ENCODE assay signal across 14 cellular contexts in the genomic region with DNA sequence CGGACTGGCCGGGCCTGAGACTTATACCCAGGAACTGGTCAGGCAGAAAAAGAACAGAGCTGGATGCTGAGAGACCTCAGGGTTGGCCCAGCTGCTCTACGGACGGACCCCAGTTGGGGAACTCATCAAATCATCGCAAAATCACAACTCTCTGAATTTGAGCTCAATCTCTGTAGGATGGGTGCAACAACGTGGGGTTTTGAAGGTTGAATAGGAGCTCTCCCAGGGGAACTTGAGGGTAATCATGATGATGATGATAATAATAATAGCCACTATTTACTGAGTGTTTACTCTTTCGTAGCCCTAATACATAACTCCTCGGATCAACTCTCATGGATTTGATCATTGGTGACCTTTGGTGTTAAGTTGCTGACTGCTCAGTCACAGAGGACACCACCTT. TPM values are rescaled to one million over a fixed set of nuclear protein-coding genes. Genes with fewer than 3 reads are reported as not detected.
DNase-seq lines count a peak whose midpoint lies in the region; ATAC-seq, FAIRE-seq and TF ChIP-seq lines count a peak whose summit lies in the region.
"Not testable (repeated sequence)": the region's sequence is repeated elsewhere in the genome, so short reads cannot be mapped to it uniquely, and the experiment has no call there.
"Had no signal": no experiment of that assay in that cellular context is flagged by ENCODE, and none has a peak within 500 bp of the region (broad histone marks: within the 10 kb centered on the region; RNA-seq: fewer than 3 reads in every experiment).

No MANE protein-coding gene starts in this region.

- not testable (repeated sequence) for FAIRE-seq in astrocyte (lab: Jason Lieb, UNC)

- H3K36me3 Mint-ChIP-seq in astrocyte (ENCODE audit: low read depth, unreplicated experiment), result not testable (repeated sequence)

- H4K20me1 ChIP-seq in astrocyte (ENCODE audit: insufficient read depth, low read length), result not testable (repeated sequence)

- H3K27ac ChIP-seq in HEK293 (ENCODE audit: extremely low read depth, low read depth, low read length); astrocyte (ENCODE audit: low read depth, low read length): not testable (repeated sequence)

- not testable (repeated sequence) for H3K36me3 ChIP-seq in HEK293 (ENCODE audit: control insufficient read depth in 2 of 2, insufficient read depth in 1 of 2, low read length in 2 of 2); astrocyte (ENCODE audit: insufficient read depth, low read length)

- H3K27me3 ChIP-seq in astrocyte (ENCODE audit: insufficient read depth, low read length), result not testable (repeated sequence)

- H3K4me3 Mint-ChIP-seq in astrocyte (ENCODE audit: unreplicated experiment), result not testable (repeated sequence)

- H3K9me3 Mint-ChIP-seq in astrocyte (ENCODE audit: unreplicated experiment), result not testable (repeated sequence)

- POLR2A ChIA-PET in HEK293 (lab: Yijun Ruan, JAX), result not testable (repeated sequence)

- H3K4me3 ChIP-seq in HEK293 (ENCODE audit: low read depth, low read length); astrocyte (ENCODE audit: insufficient read depth, low read depth, low read length): not testable (repeated sequence)

- H3K4me2 ChIP-seq in astrocyte (ENCODE audit: low read length), result not testable (repeated sequence)

- peak overlapping the region; percentile 98 for H3K27ac Mint-ChIP-seq in astrocyte (ENCODE audit: unreplicated experiment)

- DNase-seq in astrocyte (ENCODE audit: low read depth), result not testable (repeated sequence)

- not testable (repeated sequence) for H3K4me1 ChIP-seq in HEK293 (ENCODE audit: control insufficient read depth, insufficient read depth, low read length); astrocyte (ENCODE audit: insufficient read depth, low read length)

- not testable (repeated sequence) for ATAC-seq in SK-N-SH treated with all-trans-retinoic acid at 6 μM for 48 hours

- CTCF ChIA-PET in HEK293 (lab: Yijun Ruan, JAX), result interaction anchor here (0.6 to 0.7 kb wide), 2 partner anchors 30 to 37 kb away, joined by 3 read pairs; a partner anchor contains a TSS

- H2AFZ ChIP-seq in astrocyte (ENCODE audit: low read depth, low read length), result not testable (repeated sequence)

- not testable (repeated sequence) for H3K79me2 ChIP-seq in astrocyte (ENCODE audit: insufficient read depth, low read length)

- H3K9me3 ChIP-seq in HEK293 (ENCODE audit: control insufficient read depth, insufficient read depth, low read depth, low read length); astrocyte (ENCODE audit: insufficient read depth, low read depth, low read length): not testable (repeated sequence)

- not testable (repeated sequence) for H3K9ac ChIP-seq in astrocyte (ENCODE audit: low read length)

- TF ChIP-seq CTCF in HEK293 (tag by site-specific recombination; IDR thresholded peaks at IDR 0.05); astrocyte (IDR thresholded peaks at IDR 0.05; ENCODE audit: insufficient read depth, low read depth, low read length): not testable (repeated sequence)

- H3K4me1 Mint-ChIP-seq in astrocyte (ENCODE audit: low read depth, unreplicated experiment), result peaks cover 13% of the 10 kb centered on the region

- H3K27me3 Mint-ChIP-seq in astrocyte (ENCODE audit: low read depth, unreplicated experiment), result not testable (repeated sequence)

TF ChIP-seq in HEK293, 187 proteins besides CTCF, POLR2A, EP300 and RAD21:
- TF ChIP-seq ZFP3 (tag by site-specific recombination; IDR thresholded peaks at IDR 0.05; ENCODE audit: low read depth), result peak; percentile 85

TF ChIP-seq in SK-N-SH treated with all-trans-retinoic acid at 6 μM for 48 hours, 23 proteins besides CTCF, POLR2A, EP300 and RAD21:
- peak; percentile 99 for TF ChIP-seq ZFP3 (CRISPR knock-in tag; IDR thresholded peaks at IDR 0.05)

RNA-seq across cellular contexts. Expression of a gene that starts 1.4 kb away (rescaled TPM):
- total RNA-seq in astrocyte, result 0.52 and 2.9 TPM in 2 replicates
- total RNA-seq: A172; A673; B cell; Caco-2; CD4-positive, alpha-beta memory T cell; CD4-positive, alpha-beta T cell; CD4-positive, CD25-positive, alpha-beta regulatory T cell; CD8-positive, alpha-beta memory T cell; CD8-positive, alpha-beta T cell had no signal

RNA-seq across cellular contexts. Expression of a gene that starts 6.2 kb away (rescaled TPM):
- 3.6 and 4.5 TPM in 2 replicates for total RNA-seq in astrocyte
- total RNA-seq: A673; B cell; Caco-2; CD4-positive, alpha-beta memory T cell; CD4-positive, alpha-beta T cell; CD4-positive, CD25-positive, alpha-beta regulatory T cell; CD8-positive, alpha-beta memory T cell; CD8-positive, alpha-beta T cell had no signal

RNA-seq across cellular contexts. Expression of a gene that starts 6.4 kb away (rescaled TPM):
- 2.3 TPM in 1 of 2 replicates, not detected in the other for total RNA-seq in astrocyte
- total RNA-seq: A172; A673; B cell; Caco-2; Calu3; CD4-positive, alpha-beta memory T cell; CD4-positive, alpha-beta T cell; CD4-positive, CD25-positive, alpha-beta regulatory T cell; CD8-positive, alpha-beta memory T cell; CD8-positive, alpha-beta T cell; Daoy had no signal

RNA-seq across cellular contexts. Expression of a gene that starts 13.3 kb away (rescaled TPM):
- total RNA-seq in astrocyte, result 2.0 and 6.5 TPM in 2 replicates
- total RNA-seq: A673; B cell; Caco-2; CD4-positive, alpha-beta memory T cell; CD4-positive, alpha-beta T cell; CD4-positive, CD25-positive, alpha-beta regulatory T cell; CD8-positive, alpha-beta memory T cell; CD8-positive, alpha-beta T cell had no signal

RNA-seq across cellular contexts. Expression of a gene that starts 13.4 kb away (rescaled TPM):
- total RNA-seq in astrocyte, result 0.48 TPM in 1 of 2 replicates, not detected in the other
- total RNA-seq: A172; A673; CD4-positive, alpha-beta memory T cell; CD4-positive, alpha-beta T cell; CD4-positive, CD25-positive, alpha-beta regulatory T cell; CD8-positive, alpha-beta memory T cell; CD8-positive, alpha-beta T cell had no signal
